26 cellular contexts compared by ENCODE assay signal in genomic region chr4:103664676-103665075, GRCh38. TPM values are rescaled to one million over a fixed set of nuclear protein-coding genes. Genes with fewer than 3 reads are reported as not detected.
"Had no signal": no experiment of that assay in that cellular context is flagged by ENCODE, and none has a peak within 500 bp of the region (broad histone marks: within the 10 kb centered on the region; RNA-seq: fewer than 3 reads in every experiment).

No MANE protein-coding gene starts in this region.

- H3K9me3 ChIP-seq: ovary, psoas muscle, right lobe of liver, sigmoid colon, stomach, thoracic aorta, tibial artery, transverse colon, upper lobe of right lung, uterus had no signal

- H3K27ac ChIP-seq: neural progenitor cell, ovary, parathyroid adenoma, psoas muscle, right lobe of liver, sigmoid colon, stomach, thoracic aorta, tibial artery, transverse colon, upper lobe of right lung, uterus had no signal

- H3K4me1 ChIP-seq: neural progenitor cell, parathyroid adenoma, psoas muscle, right lobe of liver, sigmoid colon, stomach, tibial artery, transverse colon, upper lobe of right lung, uterus had no signal

- H3K36me3 ChIP-seq: neural progenitor cell, ovary, right lobe of liver, sigmoid colon, stomach, thoracic aorta, tibial artery, transverse colon, upper lobe of right lung, uterus had no signal

- H3K27me3 ChIP-seq: neural progenitor cell, ovary, right lobe of liver, sigmoid colon, stomach, tibial artery, transverse colon, upper lobe of right lung, uterus had no signal

- H3K4me3 ChIP-seq: neural progenitor cell, ovary, psoas muscle, right lobe of liver, sigmoid colon, stomach, thoracic aorta, tibial artery, transverse colon, upper lobe of right lung, uterus had no signal

- DNase-seq: natural killer cell; occipital lobe; ovary; posterior cingulate gyrus; psoas muscle; right cardiac atrium; right lobe of liver; sigmoid colon; small intestine; stimulated activated CD4-positive, alpha-beta T cell treated with anti-CD3 and anti-CD28 coated beads, Interleukin-15, amount 100 ng/mL, for 24 hours; stimulated activated CD4-positive, alpha-beta T cell treated with anti-CD3 and anti-CD28 coated beads, Interleukin-2, amount 100 ng/mL, for 24 hours; stimulated activated CD4-positive, alpha-beta T cell treated with anti-CD3 and anti-CD28 coated beads, Interleukin-2, amount 100 ng/mL, for 48 hours; stimulated activated CD4-positive, alpha-beta T cell treated with anti-CD3 and anti-CD28 coated beads, Interleukin-4, amount 100 ng/mL, for 24 hours; stimulated activated naive B cell treated with anti-CD40 and anti-IgM and Interleukin-4, amounts not matched to agents 10 μg/mL and 1 μg/mL and 100 μg/mL, for 72 hours; stimulated activated naive CD4-positive, alpha-beta T cell treated with Interleukin-2 at 50 U/mL for 16 hours; stomach; tibial artery; transverse colon; upper lobe of right lung; uterus had no signal

RNA-seq across cellular contexts. Expression of gene TACR3, which starts 55.1 kb away (rescaled TPM):
- total RNA-seq: natural killer cell, osteoblast, ovary, renal cortical epithelial cell, right cardiac atrium, right lobe of liver, sigmoid colon, subcutaneous adipose tissue, thoracic aorta, transverse colon, upper lobe of right lung, uterus had no signal
